Comparison of ENCODE assay signal across 1 cellular context in the genomic region with DNA sequence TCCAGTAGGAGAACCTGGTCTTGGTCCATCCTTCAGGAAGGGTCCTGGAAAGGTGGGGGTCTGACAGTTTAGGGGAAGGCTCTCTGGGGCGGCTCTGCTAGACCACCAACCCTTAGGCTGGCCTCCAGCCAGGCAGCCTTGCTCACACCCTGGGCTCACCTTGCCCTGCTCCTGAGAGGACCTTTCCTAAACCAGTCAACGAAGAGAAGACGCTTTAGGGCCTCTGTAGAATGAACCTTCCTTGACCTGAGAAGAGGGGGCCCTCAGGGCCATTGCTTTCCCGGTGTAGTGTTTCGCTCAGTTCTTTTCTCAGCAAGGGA.
TF ChIP-seq lines count a peak whose summit lies in the region.

No MANE protein-coding gene starts in this region.

TF ChIP-seq in HepG2, 621 proteins besides CTCF, POLR2A, EP300 and RAD21 (continued from another document):
- no peak for TF ChIP-seq CSRNP2 (CRISPR knock-in tag; conservative IDR thresholded peaks at IDR 0.05; ENCODE audit: low read depth)
- no peak for TF ChIP-seq GRHL1 (CRISPR knock-in tag; conservative IDR thresholded peaks at IDR 0.05)
- TF ChIP-seq ZNF562 (CRISPR knock-in tag; IDR thresholded peaks at IDR 0.05; ENCODE audit: borderline replicate concordance) = no peak
- TF ChIP-seq ZNF263 (CRISPR knock-in tag; IDR thresholded peaks at IDR 0.05) = no peak
